ENCODE assay signal across 10 cellular contexts in genomic region chr2:43407826-43408783, GRCh38.
A peak's percentile ranks its signal among the peaks of the same experiment; 100 is the strongest.
DNase-seq lines count a peak whose midpoint lies in the region; ATAC-seq lines count a peak whose summit lies in the region.
"Had no signal": no experiment of that assay in that cellular context is flagged by ENCODE, and none has a peak within 500 bp of the region (broad histone marks: within the 10 kb centered on the region; RNA-seq: fewer than 3 reads in every experiment).

No MANE protein-coding gene starts in this region.

- peak overlapping the region in 5 of 6 donors; percentile 8 to 55 (median 24) for H3K27ac Mint-ChIP-seq in naive B cell

- H3K27me3 Mint-ChIP-seq in naive B cell: no peaks in the 10 kb centered on the region

- peak overlapping the region in 3 of 8 donors; percentile 7 to 20 (median 12) for H3K4me3 Mint-ChIP-seq in naive B cell

- H3K4me1 Mint-ChIP-seq in naive B cell: peaks cover 12 to 19% (median 15%) of the 10 kb centered on the region in 3 donors

- no peaks in the 10 kb centered on the region for H3K9me3 Mint-ChIP-seq in naive B cell

- peaks cover 0 to 4% of the 10 kb centered on the region in 2 donors for H3K36me3 Mint-ChIP-seq in naive B cell

- ATAC-seq in GM18508 (IDR thresholded peaks at IDR 0.05; ENCODE audit: insufficient read depth, unreplicated experiment): peak; percentile 59
- ATAC-seq in GM21825 (IDR thresholded peaks at IDR 0.05; ENCODE audit: unreplicated experiment): peak; percentile 60
- peak; percentile 96 to 98 for ATAC-seq in naive B cell (ENCODE audit: low read depth in 2 of 2)
- ATAC-seq in HG03196 (IDR thresholded peaks at IDR 0.05; ENCODE audit: unreplicated experiment): no peak

- peak; percentile 99 for DNase-seq in MV-4-11 (lab: John Stamatoyannopoulos, UW)
- peak; percentile 40 for DNase-seq in naive B cell
- no peak for DNase-seq in central memory CD4-positive, alpha-beta T cell
- DNase-seq in HuH-7.5 (ENCODE audit: low spot score): no peak
- no peak for DNase-seq in dermis blood vessel endothelial cell
- DNase-seq: GDM1, NCI-H1930 had no signal

Comparison
In these comparisons a context has a peak if more than half of its experiments do, and no peak if none do; other contexts are left out.
1. DNase-seq: peak in MV-4-11 (single experiment) and naive B cell (single experiment); none in central memory CD4-positive, alpha-beta T cell (single experiment), HuH-7.5 (single experiment) and dermis blood vessel endothelial cell (single experiment).